Comparison of ENCODE assay signal across 8 cellular contexts in the genomic region with DNA sequence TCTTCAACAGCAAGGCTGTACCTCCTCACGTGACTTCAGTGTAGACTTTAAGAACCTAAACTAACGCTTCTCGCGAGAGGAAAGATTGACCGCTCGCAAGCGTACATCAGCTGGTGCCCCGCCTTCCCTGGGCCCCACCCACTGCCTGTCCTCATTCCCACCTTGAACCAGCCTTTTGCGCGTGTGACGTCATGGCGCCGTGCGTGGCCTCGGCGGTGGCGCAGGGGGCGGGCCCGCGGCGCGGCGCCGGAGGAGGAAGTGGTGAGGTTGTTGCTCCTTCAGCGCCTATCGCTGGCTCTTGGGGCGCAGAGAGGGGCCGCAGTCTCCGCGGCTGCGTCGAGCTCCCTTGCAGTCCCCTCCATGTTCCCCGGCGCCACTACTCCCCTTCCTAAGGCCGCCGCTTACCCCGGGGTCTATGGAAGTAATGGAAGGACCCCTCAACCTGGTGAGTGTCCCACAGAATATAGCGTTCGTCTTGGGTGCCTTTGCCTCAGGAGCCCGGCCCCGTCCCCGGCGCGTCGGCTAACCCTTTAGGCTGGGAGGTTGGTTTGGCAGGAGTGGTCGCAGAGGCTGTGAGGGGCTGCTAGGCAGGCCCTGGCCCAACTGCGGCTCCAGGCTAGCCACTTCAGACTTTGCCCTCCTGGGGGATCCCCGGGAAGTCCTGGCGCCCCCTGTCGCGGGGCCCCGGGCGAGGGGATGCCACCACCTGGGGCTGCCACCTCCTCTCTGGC. TPM values are rescaled to one million over a fixed set of nuclear protein-coding genes. Genes with fewer than 3 reads are reported as not detected.
DNase-seq lines count a peak whose midpoint lies in the region; ATAC-seq and TF ChIP-seq lines count a peak whose summit lies in the region.

A gene (plus strand): TSS at position 273 of the 731 bp plus-strand sequence. CDS start 143 bp downstream, at position 416.

- in situ Hi-C loops in G401 (cut with HindIII; ENCODE audit: low sequenced_read_pairs): no loop called here

- H3K27me3 ChIP-seq in H7 (ENCODE audit: control insufficient read depth, insufficient read depth, low read length) (no peaks in the 10 kb centered on the region), Loucy (ENCODE audit: insufficient read depth, low read length, poor library complexity, severe bottlenecking) (peaks cover 45% of the 10 kb centered on the region)

- peaks cover 34% of the 10 kb centered on the region for H4K20me1 ChIP-seq in Loucy (ENCODE audit: insufficient read depth, low read length, poor library complexity, severe bottlenecking)

- H3K4me2 ChIP-seq in Loucy (ENCODE audit: low read depth, low read length, poor library complexity, severe bottlenecking): peak within 1 kb of the TSS; percentile 98

- peak; percentile 97 for TF ChIP-seq POLR2A in Raji (IDR thresholded peaks at IDR 0.05; ENCODE audit: insufficient read depth, low read depth, low read length)

- H3K36me3 ChIP-seq in H7 (replicated peaks; ENCODE audit: control insufficient read depth, insufficient read depth, low read length): no peaks in the 10 kb centered on the region
- H3K36me3 ChIP-seq in Loucy (ENCODE audit: insufficient read depth, low read length): no peaks in the 10 kb centered on the region

- H3K79me2 ChIP-seq in Loucy (ENCODE audit: insufficient read depth, low read length): peaks cover 49% of the 10 kb centered on the region

- peaks cover 26% of the 10 kb centered on the region for H3K9me3 Mint-ChIP-seq in nephron progenitor cell
- peaks cover 15 to 20% of the 10 kb centered on the region in 2 donors for H3K9me3 Mint-ChIP-seq in stimulated activated naive CD8-positive, alpha-beta T cell treated with anti-CD3 and anti-CD28 coated beads, Interleukin-15, amount 100 ng/mL, for 72 hours

- H3K27ac Mint-ChIP-seq in nephron progenitor cell: peak within 1 kb of the TSS; percentile 90
- peak within 1 kb of the TSS; percentile 98 to 99 for H3K27ac Mint-ChIP-seq in stimulated activated naive CD8-positive, alpha-beta T cell treated with anti-CD3 and anti-CD28 coated beads, Interleukin-15, amount 100 ng/mL, for 72 hours

- H3K4me1 Mint-ChIP-seq in nephron progenitor cell: peaks cover 19% of the 10 kb centered on the region
- peaks cover 46% of the 10 kb centered on the region for H3K4me1 Mint-ChIP-seq in stimulated activated naive CD8-positive, alpha-beta T cell treated with anti-CD3 and anti-CD28 coated beads, Interleukin-15, amount 100 ng/mL, for 72 hours

- H3K9me3 ChIP-seq in Loucy (ENCODE audit: insufficient read depth, low read depth, low read length): no peaks in the 10 kb centered on the region

- DNase-seq in G401 (ENCODE audit: low spot score) (peak; percentile 98), H7 (peak; percentile 94), fibroblast of the aortic adventitia (ENCODE audit: low read depth) (peak; percentile 99), nephron progenitor cell (peak; percentile 90)
- peak; percentile 96 for DNase-seq in activated effector memory CD4-positive, alpha-beta T cell treated with Interleukin-2 at 50 U/mL for 16 hours
- DNase-seq in stimulated activated naive CD8-positive, alpha-beta T cell treated with anti-CD3 and anti-CD28 coated beads, Interleukin-15, amount 100 ng/mL, for 72 hours: peak; percentile 98

- H3K4me1 ChIP-seq in Loucy (ENCODE audit: insufficient read depth, low read length, poor library complexity, severe bottlenecking): peaks cover 36% of the 10 kb centered on the region

- peak; percentile 94 for ATAC-seq in stimulated activated naive CD8-positive, alpha-beta T cell treated with anti-CD3 and anti-CD28 coated beads, Interleukin-15, amount 100 ng/mL, for 72 hours

- peak within 1 kb of the TSS; percentile 86 for H3K4me3 Mint-ChIP-seq in nephron progenitor cell
- H3K4me3 Mint-ChIP-seq in stimulated activated naive CD8-positive, alpha-beta T cell treated with anti-CD3 and anti-CD28 coated beads, Interleukin-15, amount 100 ng/mL, for 72 hours: peak within 1 kb of the TSS; percentile 94 to 95

- H2AFZ ChIP-seq in Loucy (ENCODE audit: low read length): peak within 1 kb of the TSS; percentile 96

- no peaks in the 10 kb centered on the region for H3K9me2 ChIP-seq in Loucy (replicated peaks; ENCODE audit: low read depth, low read length)

- peaks cover 23% of the 10 kb centered on the region for H3K36me3 Mint-ChIP-seq in nephron progenitor cell (ENCODE audit: low read depth)

- H3K9ac ChIP-seq in Loucy (ENCODE audit: low read depth, low read length, poor library complexity, severe bottlenecking): peak within 1 kb of the TSS; percentile 94

- TF ChIP-seq CTCF in Loucy (conservative IDR thresholded peaks at IDR 0.05; ENCODE audit: low read length) (peak; percentile 39), fibroblast of the aortic adventitia (IDR thresholded peaks at IDR 0.05; ENCODE audit: insufficient read depth, low read length) (peak; percentile 21), nephron progenitor cell (IDR thresholded peaks at IDR 0.05) (no peak)

- no peaks in the 10 kb centered on the region for H3F3A ChIP-seq in Loucy (ENCODE audit: low read depth)

- peak within 1 kb of the TSS; percentile 91 for H3K4me3 ChIP-seq in H7 (ENCODE audit: insufficient read depth, low read depth, low read length)
- peak within 1 kb of the TSS; percentile 93 for H3K4me3 ChIP-seq in Loucy (ENCODE audit: low read length, poor library complexity, severe bottlenecking)
- peak within 1 kb of the TSS; percentile 96 for H3K4me3 ChIP-seq in fibroblast of the aortic adventitia (ENCODE audit: low read depth, low read length)

- peaks cover 7% of the 10 kb centered on the region for H3K27me3 Mint-ChIP-seq in nephron progenitor cell (ENCODE audit: low read depth, poor library complexity)
- no peaks in the 10 kb centered on the region for H3K27me3 Mint-ChIP-seq in stimulated activated naive CD8-positive, alpha-beta T cell treated with anti-CD3 and anti-CD28 coated beads, Interleukin-15, amount 100 ng/mL, for 72 hours

RNA-seq across cellular contexts. Expression of the gene that starts here (rescaled TPM):
- 29.0 and 46.0 TPM in 2 replicates for total RNA-seq in G401 (2014; rRNA removed; shearing (Covaris generic))
- total RNA-seq in H7 (2014; rRNA removed; shearing (Covaris generic)): 27.3 and 31.3 TPM in 2 replicates
- total RNA-seq in fibroblast of the aortic adventitia (ENCODE audit: low replicate concordance): 16.6 and 26.6 TPM in 2 replicates

Comparison
In these comparisons a context has a peak if more than half of its experiments do, and no peak if none do; other contexts are left out.
1. Peak in every context shown above with its lines: DNase-seq, ATAC-seq and H3K4me3 ChIP-seq.